ENCODE assay signal across 8 cellular contexts in the genomic region with DNA sequence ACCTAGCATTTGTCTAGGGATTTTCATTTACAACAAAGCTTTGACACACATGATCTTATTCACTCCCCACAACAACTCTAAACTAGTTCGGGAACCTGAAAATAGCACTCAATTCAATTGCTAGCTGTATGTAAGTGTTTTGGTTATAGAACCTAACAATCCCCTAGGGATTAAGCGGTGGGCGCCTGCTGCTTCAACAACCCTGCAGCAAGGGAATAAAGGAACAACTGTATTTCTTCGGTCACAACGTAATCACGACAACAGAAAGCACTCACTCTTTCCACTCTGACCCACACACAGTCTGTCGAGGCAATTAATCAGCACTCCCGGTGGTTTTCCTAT. TPM values are rescaled to one million over a fixed set of nuclear protein-coding genes. Genes with fewer than 3 reads are reported as not detected.
DNase-seq lines count a peak whose midpoint lies in the region; ATAC-seq and TF ChIP-seq lines count a peak whose summit lies in the region.

No MANE protein-coding gene starts in this region.

- peak overlapping the region; percentile 95 for H3K27ac Mint-ChIP-seq in activated T-helper 1 cell treated with anti-CD3 and anti-CD28 coated beads, Interleukin-12 subunit alpha, Interleukin-12 subunit beta, Interleukin-2, Interleukin-4 antibody, amounts not matched to agents 30 ng/mL and 10 ng/mL and 1 ng/mL, durations not matched to agents 14 hours and 24 hours and 36 hours

- no peaks in the 10 kb centered on the region for H4K20me1 ChIP-seq in DND-41 (ENCODE audit: insufficient read depth, low read length)

- H3K36me3 ChIP-seq in DND-41 (ENCODE audit: insufficient read depth, low read length) (no peaks in the 10 kb centered on the region), HEK293 (ENCODE audit: control insufficient read depth in 2 of 2, insufficient read depth in 1 of 2, low read length in 2 of 2) (no peaks in the 10 kb centered on the region), right lobe of liver (no peaks in the 10 kb centered on the region)

- H3K4me3 ChIP-seq in DND-41 (ENCODE audit: low read depth in 1 of 2, low read length in 2 of 2) (peak overlapping the region in 1 of 2 experiments; percentile 82; a peak in 3 of 4 replicates), HEK293 (ENCODE audit: low read depth, low read length) (no peak overlapping the region), right lobe of liver (peak overlapping the region; percentile 50 to 72 (median 63))

- H3K27me3 Mint-ChIP-seq in activated T-helper 1 cell treated with anti-CD3 and anti-CD28 coated beads, Interleukin-12 subunit alpha, Interleukin-12 subunit beta, Interleukin-2, Interleukin-4 antibody, amounts not matched to agents 30 ng/mL and 10 ng/mL and 1 ng/mL, durations not matched to agents 14 hours and 24 hours and 36 hours (ENCODE audit: insufficient read depth): no peaks in the 10 kb centered on the region

- 33% methylated on average over 6 of the region's 8 CpGs for whole genome bisulfite sequencing in right lobe of liver (ENCODE audit: insufficient coverage, low coverage, low lambda C conversion rate, missing lambda C conversion rate)

- H3K4me1 Mint-ChIP-seq in activated T-helper 1 cell treated with anti-CD3 and anti-CD28 coated beads, Interleukin-12 subunit alpha, Interleukin-12 subunit beta, Interleukin-2, Interleukin-4 antibody, amounts not matched to agents 30 ng/mL and 10 ng/mL and 1 ng/mL, durations not matched to agents 14 hours and 24 hours and 36 hours (ENCODE audit: low read depth): peaks cover 30% of the 10 kb centered on the region

- H3K9me3 ChIP-seq in DND-41 (ENCODE audit: insufficient read depth, low read length, severe bottlenecking) (no peaks in the 10 kb centered on the region), HEK293 (ENCODE audit: control insufficient read depth, insufficient read depth, low read depth, low read length) (no peaks in the 10 kb centered on the region), right lobe of liver (no peaks in the 10 kb centered on the region)

- H2AFZ ChIP-seq in DND-41 (ENCODE audit: low read depth, low read length): peak overlapping the region; percentile 85

- no peaks in the 10 kb centered on the region for H3K9me3 Mint-ChIP-seq in activated T-helper 1 cell treated with anti-CD3 and anti-CD28 coated beads, Interleukin-12 subunit alpha, Interleukin-12 subunit beta, Interleukin-2, Interleukin-4 antibody, amounts not matched to agents 30 ng/mL and 10 ng/mL and 1 ng/mL, durations not matched to agents 14 hours and 24 hours and 36 hours

- peaks cover 24% of the 10 kb centered on the region for H3K4me1 ChIP-seq in DND-41 (ENCODE audit: insufficient read depth, low read length)
- H3K4me1 ChIP-seq in HEK293 (ENCODE audit: control insufficient read depth, insufficient read depth, low read length): no peaks in the 10 kb centered on the region
- H3K4me1 ChIP-seq in right lobe of liver: peaks cover 0 to 4% (median 0%) of the 10 kb centered on the region in 4 donors

- POLR2A ChIA-PET in HEK293 (lab: Yijun Ruan, JAX): no interaction called here

- H3K79me2 ChIP-seq in DND-41 (ENCODE audit: insufficient read depth, low read length): peaks cover 36% of the 10 kb centered on the region

- CTCF ChIA-PET in HEK293 (lab: Yijun Ruan, JAX): no interaction called here

- no peaks in the 10 kb centered on the region for H3K27me3 ChIP-seq in DND-41 (ENCODE audit: insufficient read depth, low read length, poor library complexity)
- no peaks in the 10 kb centered on the region for H3K27me3 ChIP-seq in right lobe of liver

- H3K27ac ChIP-seq in DND-41 (ENCODE audit: low read length) (peak overlapping the region; percentile 82), HEK293 (ENCODE audit: extremely low read depth, low read depth, low read length) (peak overlapping the region; percentile 49; the same call in 1 of the 2 replicates), right lobe of liver (no peak overlapping the region)

- ATAC-seq in DND-41 (ENCODE audit: insufficient read depth, low read depth) (no peak), right lobe of liver (no peak), GM21528 (IDR thresholded peaks at IDR 0.05; ENCODE audit: low FRiP score, unreplicated experiment) (no peak)

- peak overlapping the region; percentile 80 for H3K9ac ChIP-seq in DND-41 (ENCODE audit: low read depth, low read length)

- no peak for DNase-seq in DND-41
- DNase-seq in activated T-helper 1 cell treated with anti-CD3 and anti-CD28 coated beads, Interleukin-12 subunit alpha, Interleukin-12 subunit beta, Interleukin-2, Interleukin-4 antibody, amounts not matched to agents 30 ng/mL and 10 ng/mL and 1 ng/mL, durations not matched to agents 14 hours and 24 hours and 36 hours (ENCODE audit: low spot score): no peak
- no peak for DNase-seq in right lobe of liver
- DNase-seq in glomerular visceral epithelial cell (ENCODE audit: extremely low spot score): no peak
- no peak for DNase-seq in NCI-H748 (lab: John Stamatoyannopoulos, UW; ENCODE audit: unreplicated experiment)
- DNase-seq in DMS53 treated with DMSO at 0.1 percent for 48 hours (lab: John Stamatoyannopoulos, UW; ENCODE audit: unreplicated experiment): no peak

- intact Hi-C loops in activated T-helper 1 cell treated with anti-CD3 and anti-CD28 coated beads, Interleukin-12 subunit alpha, Interleukin-12 subunit beta, Interleukin-2, Interleukin-4 antibody, amounts not matched to agents 30 ng/mL and 10 ng/mL and 1 ng/mL, durations not matched to agents 14 hours and 24 hours and 36 hours (cut with micrococcal nuclease): loop anchor here (10.0 kb wide), 1 partner anchor 351 kb away; no protein-coding TSS in a partner anchor
- intact Hi-C loops in right lobe of liver (cut with DNase I): no loop called here

- peak overlapping the region; percentile 94 for H3K4me3 Mint-ChIP-seq in activated T-helper 1 cell treated with anti-CD3 and anti-CD28 coated beads, Interleukin-12 subunit alpha, Interleukin-12 subunit beta, Interleukin-2, Interleukin-4 antibody, amounts not matched to agents 30 ng/mL and 10 ng/mL and 1 ng/mL, durations not matched to agents 14 hours and 24 hours and 36 hours

- peak overlapping the region; percentile 79 for H3K4me2 ChIP-seq in DND-41 (ENCODE audit: insufficient read depth, low read length)

- peaks cover 2% of the 10 kb centered on the region for H3K36me3 Mint-ChIP-seq in activated T-helper 1 cell treated with anti-CD3 and anti-CD28 coated beads, Interleukin-12 subunit alpha, Interleukin-12 subunit beta, Interleukin-2, Interleukin-4 antibody, amounts not matched to agents 30 ng/mL and 10 ng/mL and 1 ng/mL, durations not matched to agents 14 hours and 24 hours and 36 hours (ENCODE audit: low read depth)

- TF ChIP-seq CTCF in DND-41 (IDR thresholded peaks at IDR 0.05; ENCODE audit: borderline replicate concordance, extremely low read depth, low read length, poor library complexity, severe bottlenecking) (no peak), HEK293 (tag by site-specific recombination; IDR thresholded peaks at IDR 0.05) (no peak), right lobe of liver (IDR thresholded peaks at IDR 0.05) (no peak)

- no peak for TF ChIP-seq POLR2A in right lobe of liver (IDR thresholded peaks at IDR 0.05)

TF ChIP-seq in HEK293, 187 proteins besides CTCF, POLR2A, EP300 and RAD21:
- no peak for TF ChIP-seq ZNF561 (tag by site-specific recombination; IDR thresholded peaks at IDR 0.05; ENCODE audit: borderline replicate concordance)
- 0 out of 2 replicates have a peak, but pooled peaks have one; percentile 30 for TF ChIP-seq MZF1 (tag by site-specific recombination; IDR thresholded peaks at IDR 0.05; ENCODE audit: borderline replicate concordance)
- TF ChIP-seq WT1 (tag by site-specific recombination; IDR thresholded peaks at IDR 0.05): no peak
- TF ChIP-seq ZNF660 (tag by site-specific recombination; IDR thresholded peaks at IDR 0.05): no peak
- TF ChIP-seq ZNF121 (tag by site-specific recombination; IDR thresholded peaks at IDR 0.05): no peak
- TF ChIP-seq ZNF10 (tag by site-specific recombination; IDR thresholded peaks at IDR 0.05): no peak
- TF ChIP-seq KLF7 (tag by site-specific recombination; IDR thresholded peaks at IDR 0.05; ENCODE audit: borderline replicate concordance): no peak
- TF ChIP-seq ZNF624 (tag by site-specific recombination; IDR thresholded peaks at IDR 0.05): no peak
- TF ChIP-seq ZNF571 (tag by site-specific recombination; IDR thresholded peaks at IDR 0.05): no peak
- no peak for TF ChIP-seq ZNF248 (tag by site-specific recombination; IDR thresholded peaks at IDR 0.05)
- TF ChIP-seq EGR2 (tag by site-specific recombination; IDR thresholded peaks at IDR 0.05; ENCODE audit: low read depth): no peak
- 0 out of 2 replicates have a peak, but pooled peaks have one; percentile 12 for TF ChIP-seq ZIC2 (tag by site-specific recombination; IDR thresholded peaks at IDR 0.05)
- TF ChIP-seq FEZF1 (tag by site-specific recombination; IDR thresholded peaks at IDR 0.05): no peak

RNA-seq across cellular contexts. Expression of gene DIAPH2, which starts 0.7 kb away (rescaled TPM):
- total RNA-seq in activated T-helper 1 cell treated with anti-CD3 and anti-CD28 coated beads, Interleukin-12 subunit alpha, Interleukin-12 subunit beta, Interleukin-2, Interleukin-4 antibody, amounts not matched to agents 30 ng/mL and 10 ng/mL and 1 ng/mL, durations not matched to agents 14 hours and 24 hours and 36 hours: 10.8 and 11.6 TPM in 2 replicates
- total RNA-seq in right lobe of liver: 10 to 100 TPM; 10.6 to 20.0 (median 16.4) TPM

Comparison
In these comparisons a context has a peak if more than half of its experiments do, and no peak if none do; other contexts are left out.
1. H3K27ac ChIP-seq: peak in DND-41 (single experiment) and HEK293 (single experiment); none in right lobe of liver (0 of 3).